12 cellular contexts compared by ENCODE assay signal in the genomic region with DNA sequence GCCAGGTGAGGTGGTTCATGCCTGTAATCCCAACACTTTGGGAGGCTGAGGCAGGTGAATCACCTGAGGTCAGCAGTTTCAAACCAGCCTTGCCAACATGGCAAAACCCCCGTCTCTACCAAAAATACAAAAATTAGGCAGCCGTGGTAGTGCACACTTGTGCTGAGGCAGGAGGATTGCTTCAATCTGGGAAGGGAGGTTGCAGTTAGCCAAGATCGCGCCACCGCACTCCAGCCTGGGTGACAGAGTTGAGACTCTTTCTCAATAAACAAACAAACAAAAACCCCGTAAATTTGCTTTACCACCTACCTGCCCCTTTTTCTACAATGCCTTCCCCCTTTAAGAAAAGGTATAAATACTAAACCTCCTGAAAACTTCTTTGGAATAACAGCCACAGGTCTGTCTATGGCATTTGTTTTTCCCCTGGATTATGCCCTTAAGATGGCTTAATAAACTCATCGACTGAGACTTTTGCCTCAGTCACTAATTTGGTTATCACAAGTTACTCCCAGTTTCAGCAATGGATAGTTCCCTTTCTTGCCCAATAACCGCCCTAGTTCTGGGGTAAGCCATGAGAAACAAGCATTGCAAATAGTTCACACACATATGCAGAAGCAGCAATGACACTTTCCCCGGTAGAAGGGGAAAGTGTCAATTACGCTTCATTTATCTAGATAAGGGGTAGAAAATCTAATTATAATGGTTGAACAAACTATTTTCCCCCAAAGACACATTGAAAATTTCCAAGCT. TPM values are rescaled to one million over a fixed set of nuclear protein-coding genes. Genes with fewer than 3 reads are reported as not detected.
DNase-seq lines count a peak whose midpoint lies in the region; ATAC-seq, FAIRE-seq and TF ChIP-seq lines count a peak whose summit lies in the region.
"Had no signal": no experiment of that assay in that cellular context is flagged by ENCODE, and none has a peak within 500 bp of the region (broad histone marks: within the 10 kb centered on the region; RNA-seq: fewer than 3 reads in every experiment).

No MANE protein-coding gene starts in this region.

- H2AFZ ChIP-seq in neural cell (ENCODE audit: low read depth, low read length) = no peak overlapping the region

- H3K4me1 ChIP-seq in BLaER1 treated with 17β-estradiol and CSF1 and Interleukin-3, amounts not matched to agents 10 nM and 100 nM = peaks cover 22 to 64% (median 32%) of the 10 kb centered on the region in 10 experiments
- peaks cover 25 to 77% (median 70%) of the 10 kb centered on the region in 4 donors for H3K4me1 ChIP-seq in esophagus muscularis mucosa

- ATAC-seq in HG03280 (IDR thresholded peaks at IDR 0.05; ENCODE audit: unreplicated experiment) = no peak

- H3K9ac ChIP-seq in BLaER1 treated with 17β-estradiol and CSF1 and Interleukin-3, amounts not matched to agents 10 nM and 100 nM = peak overlapping the region in 6 of 11 experiments; percentile 44 to 69 (median 53); a peak in 5 of 22 replicates
- H3K9ac ChIP-seq in neural cell (ENCODE audit: low read length) = no peak overlapping the region

- DNase-seq in NOMO-1 treated with DMSO at 0.1 percent for 48 hours (lab: John Stamatoyannopoulos, UW; ENCODE audit: unreplicated experiment) (peak; percentile 85), esophagus muscularis mucosa (ENCODE audit: extremely low spot score) (no peak), activated gamma-delta T cell (lab: John Stamatoyannopoulos, UW) (no peak), NCI-H524 treated with DMSO at 0.1 percent for 48 hours (lab: John Stamatoyannopoulos, UW) (no peak), GM12892 (ENCODE audit: insufficient read length) (no peak)
- DNase-seq: activated CD4-positive, CD25-positive, alpha-beta regulatory T cell; NCI-H2029; testis had no signal

- H4K20me1 ChIP-seq in BLaER1 treated with 17β-estradiol and CSF1 and Interleukin-3, amounts not matched to agents 10 nM and 100 nM = peaks cover 0 to 4% (median 0%) of the 10 kb centered on the region in 11 experiments; a peak in 1 of 22 replicates
- no peaks in the 10 kb centered on the region for H4K20me1 ChIP-seq in neural cell (ENCODE audit: insufficient read depth)

- H3K27me3 ChIP-seq in BLaER1 treated with 17β-estradiol and CSF1 and Interleukin-3, amounts not matched to agents 10 nM and 100 nM = no peaks in the 10 kb centered on the region
- H3K27me3 ChIP-seq in esophagus muscularis mucosa (no peaks in the 10 kb centered on the region), neural cell (ENCODE audit: insufficient read depth, low read depth, low read length) (no peaks in the 10 kb centered on the region)
- H3K27me3 ChIP-seq: testis had no signal

- FAIRE-seq in GM12892 (lab: Jason Lieb, UNC) = no peak
- FAIRE-seq: colon had no signal

- WGBS in esophagus muscularis mucosa = 75% methylated on average over 10 of the region's 10 CpGs

- no peak for TF ChIP-seq POLR2A in esophagus muscularis mucosa (IDR thresholded peaks at IDR 0.05; ENCODE audit: low read depth)
- TF ChIP-seq POLR2A in GM12892 (IDR thresholded peaks at IDR 0.05; ENCODE audit: low read depth, low read length) = no peak

- TF ChIP-seq EP300 in esophagus muscularis mucosa (IDR thresholded peaks at IDR 0.05) (no peak), neural cell (conservative IDR thresholded peaks at IDR 0.05; ENCODE audit: poor library complexity, severe bottlenecking) (no peak)

- intact Hi-C loops in esophagus muscularis mucosa (cut with DNase I) = no loop called here

- peaks cover 14 to 36% (median 27%) of the 10 kb centered on the region in 11 experiments; a peak in 21 of 22 replicates for H3K36me3 ChIP-seq in BLaER1 treated with 17β-estradiol and CSF1 and Interleukin-3, amounts not matched to agents 10 nM and 100 nM
- H3K36me3 ChIP-seq in esophagus muscularis mucosa (peaks cover 15 to 42% (median 33%) of the 10 kb centered on the region in 4 donors), neural cell (ENCODE audit: insufficient read depth, low read length) (no peaks in the 10 kb centered on the region)

- TF ChIP-seq RAD21 in neural cell (conservative IDR thresholded peaks at IDR 0.05) = no peak

- peaks cover 13% of the 10 kb centered on the region for H3K79me2 ChIP-seq in neural cell (replicated peaks; ENCODE audit: insufficient read depth, low read length)

- no peaks in the 10 kb centered on the region for H3K9me2 ChIP-seq in neural cell (ENCODE audit: insufficient read depth, low read length)

- H3K4me3 ChIP-seq in BLaER1 treated with 17β-estradiol and CSF1 and Interleukin-3, amounts not matched to agents 10 nM and 100 nM = peak overlapping the region in 3 of 10 experiments; percentile 20 to 38 (median 38); a peak in 3 of 20 replicates
- H3K4me3 ChIP-seq in esophagus muscularis mucosa (no peak overlapping the region), neural cell (ENCODE audit: low read length) (peak overlapping the region; percentile 45)
- H3K4me3 ChIP-seq: testis had no signal

- peak overlapping the region; percentile 65 to 92 (median 82) for H3K4me2 ChIP-seq in BLaER1 treated with 17β-estradiol and CSF1 and Interleukin-3, amounts not matched to agents 10 nM and 100 nM
- no peak overlapping the region for H3K4me2 ChIP-seq in neural cell (ENCODE audit: low read length)

- peak overlapping the region in 10 of 11 experiments; percentile 42 to 81 (median 66); a peak in 16 of 22 replicates for H3K27ac ChIP-seq in BLaER1 treated with 17β-estradiol and CSF1 and Interleukin-3, amounts not matched to agents 10 nM and 100 nM
- peak overlapping the region; percentile 1 to 89 (median 62) for H3K27ac ChIP-seq in esophagus muscularis mucosa (replicated peaks in 1 of 4)
- H3K27ac ChIP-seq in neural cell (ENCODE audit: low read length) = no peak overlapping the region
- H3K27ac ChIP-seq: testis had no signal

- H3F3A ChIP-seq in neural cell (ENCODE audit: insufficient read depth, low read length, poor library complexity, severe bottlenecking) = no peaks in the 10 kb centered on the region

- peaks cover 0 to 10% (median 0%) of the 10 kb centered on the region in 11 experiments; a peak in 4 of 22 replicates for H3K9me3 ChIP-seq in BLaER1 treated with 17β-estradiol and CSF1 and Interleukin-3, amounts not matched to agents 10 nM and 100 nM (replicated peaks in 1 of 11)
- H3K9me3 ChIP-seq in esophagus muscularis mucosa (no peaks in the 10 kb centered on the region), neural cell (ENCODE audit: low read length) (no peaks in the 10 kb centered on the region)
- H3K9me3 ChIP-seq: testis had no signal

- no peak for TF ChIP-seq CTCF in esophagus muscularis mucosa (IDR thresholded peaks at IDR 0.05)
- TF ChIP-seq CTCF in neural cell (IDR thresholded peaks at IDR 0.05; ENCODE audit: poor library complexity, severe bottlenecking) = no peak

TF ChIP-seq in neural cell, 6 proteins besides CTCF, POLR2A, EP300 and RAD21:
- no peak for TF ChIP-seq SMC3 (conservative IDR thresholded peaks at IDR 0.05; ENCODE audit: poor library complexity)
- no peak for TF ChIP-seq POLR2AphosphoS5 (IDR thresholded peaks at IDR 0.05)
- TF ChIP-seq TAF1 (IDR thresholded peaks at IDR 0.05; ENCODE audit: low read depth) = no peak
- no peak for TF ChIP-seq EZH2 (IDR thresholded peaks at IDR 0.05; ENCODE audit: borderline replicate concordance, insufficient read depth, low read length, poor library complexity, severe bottlenecking)
- TF ChIP-seq, protein P1, sequence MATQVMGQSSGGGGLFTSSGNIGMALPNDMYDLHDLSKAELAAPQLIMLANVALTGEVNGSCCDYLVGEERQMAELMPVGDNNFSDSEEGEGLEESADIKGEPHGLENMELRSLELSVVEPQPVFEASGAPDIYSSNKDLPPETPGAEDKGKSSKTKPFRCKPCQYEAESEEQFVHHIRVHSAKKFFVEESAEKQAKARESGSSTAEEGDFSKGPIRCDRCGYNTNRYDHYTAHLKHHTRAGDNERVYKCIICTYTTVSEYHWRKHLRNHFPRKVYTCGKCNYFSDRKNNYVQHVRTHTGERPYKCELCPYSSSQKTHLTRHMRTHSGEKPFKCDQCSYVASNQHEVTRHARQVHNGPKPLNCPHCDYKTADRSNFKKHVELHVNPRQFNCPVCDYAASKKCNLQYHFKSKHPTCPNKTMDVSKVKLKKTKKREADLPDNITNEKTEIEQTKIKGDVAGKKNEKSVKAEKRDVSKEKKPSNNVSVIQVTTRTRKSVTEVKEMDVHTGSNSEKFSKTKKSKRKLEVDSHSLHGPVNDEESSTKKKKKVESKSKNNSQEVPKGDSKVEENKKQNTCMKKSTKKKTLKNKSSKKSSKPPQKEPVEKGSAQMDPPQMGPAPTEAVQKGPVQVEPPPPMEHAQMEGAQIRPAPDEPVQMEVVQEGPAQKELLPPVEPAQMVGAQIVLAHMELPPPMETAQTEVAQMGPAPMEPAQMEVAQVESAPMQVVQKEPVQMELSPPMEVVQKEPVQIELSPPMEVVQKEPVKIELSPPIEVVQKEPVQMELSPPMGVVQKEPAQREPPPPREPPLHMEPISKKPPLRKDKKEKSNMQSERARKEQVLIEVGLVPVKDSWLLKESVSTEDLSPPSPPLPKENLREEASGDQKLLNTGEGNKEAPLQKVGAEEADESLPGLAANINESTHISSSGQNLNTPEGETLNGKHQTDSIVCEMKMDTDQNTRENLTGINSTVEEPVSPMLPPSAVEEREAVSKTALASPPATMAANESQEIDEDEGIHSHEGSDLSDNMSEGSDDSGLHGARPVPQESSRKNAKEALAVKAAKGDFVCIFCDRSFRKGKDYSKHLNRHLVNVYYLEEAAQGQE (IDR thresholded peaks at IDR 0.05; ENCODE audit: borderline replicate concordance) = no peak
- TF ChIP-seq MXI1 (conservative IDR thresholded peaks at IDR 0.05; ENCODE audit: poor library complexity, severe bottlenecking) = no peak

RNA-seq across cellular contexts. Expression of a gene that starts 52.8 kb away (rescaled TPM):
- 1,000 to 10,000 TPM in 1 of 4 donors, 100 to 1,000 TPM in 3; 785 to 1,099 (median 921) TPM for total RNA-seq in esophagus muscularis mucosa
- polyA plus RNA-seq in neural cell = 7.3 and 8.6 TPM in 2 replicates
- polyA minus RNA-seq in neural cell = 24.3 and 79.6 TPM in 2 replicates
- 0.13 TPM for polyA plus RNA-seq in GM12892 (2012; ENCODE audit: missing spikeins)
